Comparison of ENCODE assay signal across 23 cellular contexts in the genomic region with DNA sequence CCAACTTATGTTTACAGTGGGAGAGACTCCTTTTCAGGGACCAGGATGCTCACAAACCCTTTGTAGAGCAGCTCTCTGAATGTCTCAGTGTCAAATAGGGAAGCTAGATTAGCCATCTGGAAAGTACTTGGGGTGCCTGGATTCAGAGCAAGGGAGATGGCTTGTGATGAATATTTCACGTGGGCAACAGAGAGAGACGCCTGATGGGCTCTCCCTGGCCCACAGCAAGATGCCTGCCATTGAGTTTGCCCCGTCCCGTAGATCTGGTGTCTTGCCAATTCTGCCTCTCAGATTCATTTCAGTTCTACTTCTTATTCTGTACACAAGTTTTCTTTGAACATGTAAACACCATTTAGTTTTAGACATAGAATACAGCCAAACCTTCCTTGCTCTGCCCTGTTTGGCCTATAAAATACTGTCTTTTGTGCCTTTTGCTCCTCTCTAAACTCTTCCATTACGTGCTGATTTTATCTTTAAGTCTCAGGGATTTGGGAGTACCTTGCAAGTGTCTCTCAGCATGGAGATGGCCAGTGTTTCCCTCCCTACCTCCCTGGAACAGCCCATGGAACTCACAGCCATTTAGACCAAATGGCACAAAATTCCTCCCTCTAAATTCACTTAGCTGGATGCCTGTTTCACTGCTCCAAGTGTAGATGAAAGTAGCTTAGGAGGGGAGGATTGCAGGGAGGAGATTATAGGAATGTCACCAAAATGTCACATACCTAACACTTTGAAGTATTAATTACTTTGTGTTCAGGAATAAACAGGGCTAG.
"Had no signal": no experiment of that assay in that cellular context is flagged by ENCODE, and none has a peak within 500 bp of the region (broad histone marks: within the 10 kb centered on the region; RNA-seq: fewer than 3 reads in every experiment).

No MANE protein-coding gene starts in this region.

- H3K4me1 ChIP-seq: ascending aorta, foreskin keratinocyte, right lobe of liver, thyroid gland, upper lobe of right lung had no signal

- H3K4me3 ChIP-seq: ascending aorta, heart left ventricle, right lobe of liver, stomach, thyroid gland, upper lobe of right lung had no signal

- H3K27me3 ChIP-seq: ascending aorta, brain microvascular endothelial cell, foreskin keratinocyte, heart left ventricle, right lobe of liver, stomach, thyroid gland, upper lobe of right lung had no signal

- H3K9me3 ChIP-seq: ascending aorta, right lobe of liver, stomach, thyroid gland, upper lobe of right lung had no signal

- H3K27ac ChIP-seq: ascending aorta, brain microvascular endothelial cell, foreskin keratinocyte, heart left ventricle, right lobe of liver, stomach, thyroid gland, upper lobe of right lung had no signal

- H3K36me3 ChIP-seq: right lobe of liver, stomach, thyroid gland, upper lobe of right lung had no signal

- ATAC-seq: foreskin keratinocyte; heart left ventricle; naive thymus-derived CD4-positive, alpha-beta T cell; right lobe of liver; stimulated activated naive B cell treated with anti-CD40 and anti-IgM and Interleukin-4, amounts not matched to agents 10 μg/mL and 1 μg/mL and 100 μg/mL, for 72 hours; upper lobe of right lung; WTC11 had no signal

- DNase-seq: activated CD4-positive, alpha-beta memory T cell treated with anti-CD3 and anti-CD28 coated beads, Interleukin-2, amount 10 ng/mL, durations not matched to agents 7 days and 5 days; activated CD4-positive, alpha-beta T cell treated with anti-CD3 and anti-CD28 coated beads for 1 hour; activated CD4-positive, alpha-beta T cell treated with anti-CD3 and anti-CD28 coated beads, Interleukin-2, amount 10 ng/mL, durations not matched to agents 7 days and 5 days; activated CD8-positive, alpha-beta memory T cell treated with anti-CD3 and anti-CD28 coated beads, Interleukin-2, amount 50 U/mL, for 48 hours; activated gamma-delta T cell; activated naive CD4-positive, alpha-beta T cell treated with anti-CD3 and anti-CD28 coated beads, Interleukin-2, amount 10 ng/mL, durations not matched to agents 7 days and 5 days; activated naive CD8-positive, alpha-beta T cell treated with anti-CD3 and anti-CD28 coated beads, Interleukin-2, amount 10 ng/mL, durations not matched to agents 7 days and 5 days; activated T-cell treated with anti-CD3 and anti-CD28 coated beads, Interleukin-2, amount 50 U/mL, for 24 hours; brain microvascular endothelial cell; heart left ventricle; midbrain; naive thymus-derived CD4-positive, alpha-beta T cell; right lobe of liver; small intestine; stimulated activated CD4-positive, alpha-beta T cell treated with anti-CD3 and anti-CD28 coated beads, Interleukin-1b, Interleukin-23, amount 100 ng/mL, for 48 hours; stimulated activated naive B cell treated with anti-CD40 and anti-IgM and Interleukin-4, amounts not matched to agents 10 μg/mL and 1 μg/mL and 100 μg/mL, for 72 hours; stomach; T-helper 2 cell; thyroid gland; upper lobe of right lung had no signal
